Comparison of ENCODE assay signal across 21 cellular contexts in the genomic region with DNA sequence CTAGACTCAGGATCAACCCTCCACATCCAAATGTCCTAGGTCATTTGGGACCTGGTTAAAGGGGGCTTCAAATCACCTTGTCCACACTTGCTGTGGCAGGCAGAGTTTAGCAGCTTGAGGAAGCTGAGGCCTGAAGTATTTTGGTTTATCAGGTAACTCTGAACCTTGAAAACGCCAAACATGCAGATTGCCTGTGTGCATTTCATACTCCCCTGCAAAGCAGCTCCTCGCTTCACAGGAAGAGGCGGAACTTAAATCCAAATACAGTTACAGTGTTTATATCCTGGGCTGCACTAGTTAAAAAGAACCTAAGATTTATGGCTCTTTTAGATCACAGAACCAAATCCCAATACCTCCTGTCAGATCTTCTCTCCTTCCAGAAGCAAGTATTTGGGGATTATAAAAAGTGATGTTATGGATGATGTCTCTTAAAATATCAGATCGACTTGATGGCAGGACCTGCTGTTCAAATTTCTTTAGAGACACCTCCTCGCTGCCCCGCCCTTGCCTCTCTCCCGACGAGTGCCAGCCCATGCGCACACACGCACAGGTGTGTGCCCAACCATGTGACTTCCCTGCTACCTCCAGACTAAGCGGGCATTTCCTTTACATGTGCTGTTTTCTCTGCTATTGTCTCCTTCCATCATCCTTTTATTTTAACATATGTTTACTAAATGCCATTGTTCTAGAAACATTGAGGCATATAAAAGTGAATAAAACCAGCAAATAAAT.
A peak's percentile ranks its signal among the peaks of the same experiment; 100 is the strongest.
DNase-seq lines count a peak whose midpoint lies in the region; ATAC-seq, FAIRE-seq and TF ChIP-seq lines count a peak whose summit lies in the region.
"Had no signal": no experiment of that assay in that cellular context is flagged by ENCODE, and none has a peak within 500 bp of the region (broad histone marks: within the 10 kb centered on the region; RNA-seq: fewer than 3 reads in every experiment).

No MANE protein-coding gene starts in this region.

- H2AFZ ChIP-seq in keratinocyte (ENCODE audit: control insufficient read depth, low read length) (peak overlapping the region; percentile 84), neural progenitor cell (replicated peaks) (peak overlapping the region; percentile 45)

- H3K9me1 ChIP-seq in keratinocyte (ENCODE audit: control insufficient read depth, extremely low read depth, insufficient read depth, low read length) = no peaks in the 10 kb centered on the region

- H3K27ac Mint-ChIP-seq in neural progenitor cell (no peak overlapping the region), type B pancreatic cell (peak overlapping the region; percentile 16)
- H3K27ac Mint-ChIP-seq: B cell; CD4-positive, alpha-beta memory T cell; HFFc6 had no signal

- H3F3A ChIP-seq in neural progenitor cell (ENCODE audit: low read depth) = no peaks in the 10 kb centered on the region

- H3K36me3 Mint-ChIP-seq in neural progenitor cell (no peaks in the 10 kb centered on the region), type B pancreatic cell (no peaks in the 10 kb centered on the region)
- H3K36me3 Mint-ChIP-seq: CD4-positive, alpha-beta memory T cell had no signal

- ATAC-seq in GM19035 (IDR thresholded peaks at IDR 0.05; ENCODE audit: unreplicated experiment) = no peak

- H3K9ac ChIP-seq in keratinocyte (ENCODE audit: control insufficient read depth, extremely low read depth, insufficient read depth, low read length) (no peak overlapping the region), neural progenitor cell (no peak overlapping the region)

- H4K20me1 ChIP-seq in keratinocyte (ENCODE audit: control insufficient read depth, extremely low read depth, insufficient read depth, low read length) (no peaks in the 10 kb centered on the region), neural progenitor cell (ENCODE audit: low read depth) (no peaks in the 10 kb centered on the region)

- H3K9me3 Mint-ChIP-seq in neural progenitor cell = no peaks in the 10 kb centered on the region
- no peaks in the 10 kb centered on the region for H3K9me3 Mint-ChIP-seq in type B pancreatic cell
- H3K9me3 Mint-ChIP-seq: CD4-positive, alpha-beta memory T cell; HFFc6 had no signal

- H3K4me1 ChIP-seq in keratinocyte (ENCODE audit: control insufficient read depth, extremely low read depth, insufficient read depth, low read length) (peaks cover 29% of the 10 kb centered on the region), neural progenitor cell (no peaks in the 10 kb centered on the region)

- no peak for FAIRE-seq in keratinocyte (lab: Jason Lieb, UNC)
- FAIRE-seq: D721Med, H1 had no signal

- DNase-seq in RWPE1 (ENCODE audit: low spot score) (no peak), keratinocyte (ENCODE audit: low read depth, low spot score) (no peak), neural progenitor cell (ENCODE audit: low spot score) (no peak), type B pancreatic cell (ENCODE audit: extremely low spot score, unreplicated experiment) (no peak), mucosa of gallbladder (ENCODE audit: low spot score) (no peak), NCI-H1105 (lab: John Stamatoyannopoulos, UW) (no peak)
- DNase-seq: CD4-positive, alpha-beta memory T cell; DND-41; GDM1; HFFc6; Karpas-422; NCI-H1417; NCI-H1930; NCI-H2171; NCI-H446 treated with DMSO at 0.1 percent for 48 hours; NCI-H774; Right ventricle myocardium superior had no signal

- peak overlapping the region; percentile 50; the same call in 1 of the 2 replicates for H3K27ac ChIP-seq in RWPE1
- no peak overlapping the region for H3K27ac ChIP-seq in keratinocyte (ENCODE audit: control insufficient read depth, insufficient read depth, low read length)
- H3K27ac ChIP-seq in neural progenitor cell = no peak overlapping the region

- H3K27me3 Mint-ChIP-seq in neural progenitor cell (ENCODE audit: insufficient read depth, low read depth) (peaks cover 2% of the 10 kb centered on the region), type B pancreatic cell (no peaks in the 10 kb centered on the region)

- dilution Hi-C loops in keratinocyte (cut with MboI; ENCODE audit: extremely low pct_ligation_motif_present, low sequenced_read_pairs) = no loop called here

- no peak overlapping the region for H3K4me3 ChIP-seq in keratinocyte (ENCODE audit: control insufficient read depth in 2 of 3, extremely low read depth in 1 of 3, insufficient read depth in 2 of 3, low read depth in 1 of 3, low read length in 3 of 3)
- no peak overlapping the region for H3K4me3 ChIP-seq in neural progenitor cell

- no peaks in the 10 kb centered on the region for H3K36me3 ChIP-seq in keratinocyte (ENCODE audit: control insufficient read depth in 2 of 2, extremely low read depth in 1 of 2, insufficient read depth in 2 of 2, low read length in 2 of 2)
- H3K36me3 ChIP-seq in neural progenitor cell = no peaks in the 10 kb centered on the region

- H3K79me2 ChIP-seq in keratinocyte (ENCODE audit: control insufficient read depth, insufficient read depth, low read length) = no peaks in the 10 kb centered on the region
- H3K79me2 ChIP-seq in neural progenitor cell (ENCODE audit: low read depth) = no peaks in the 10 kb centered on the region

- TF ChIP-seq CTCF in RWPE1 (conservative IDR thresholded peaks at IDR 0.05; ENCODE audit: low read depth) = no peak
- no peak for TF ChIP-seq CTCF in keratinocyte (optimal IDR thresholded peaks at IDR 0.05 in 1 of 3, IDR thresholded peaks at IDR 0.05 in 1 of 3, conservative IDR thresholded peaks at IDR 0.05 in 1 of 3; ENCODE audit: extremely low read depth in 1 of 3, insufficient read depth in 2 of 3, low read length in 3 of 3)
- TF ChIP-seq CTCF in neural progenitor cell (IDR thresholded peaks at IDR 0.05) = no peak
- TF ChIP-seq CTCF in type B pancreatic cell (conservative IDR thresholded peaks at IDR 0.05) = no peak

- H3K9me3 ChIP-seq in keratinocyte (ENCODE audit: control insufficient read depth, low read depth, low read length) (no peaks in the 10 kb centered on the region), neural progenitor cell (ENCODE audit: low read depth) (no peaks in the 10 kb centered on the region)

- H3K27me3 ChIP-seq in keratinocyte (ENCODE audit: control insufficient read depth, extremely low read depth, insufficient read depth, low read length) (no peaks in the 10 kb centered on the region), neural progenitor cell (no peaks in the 10 kb centered on the region)

- H3K4me2 ChIP-seq in keratinocyte (ENCODE audit: control insufficient read depth, extremely low read depth, insufficient read depth, low read depth, low read length) (peak overlapping the region; percentile 27), neural progenitor cell (no peak overlapping the region)

- H3K4me1 Mint-ChIP-seq in neural progenitor cell (peaks cover 7% of the 10 kb centered on the region), type B pancreatic cell (ENCODE audit: unreplicated experiment) (peaks cover 13% of the 10 kb centered on the region)
- H3K4me1 Mint-ChIP-seq: B cell; CD4-positive, alpha-beta memory T cell had no signal

- POLR2A ChIA-PET in RWPE1 (lab: Yijun Ruan, JAX; ENCODE audit: low non-redundant PET) = no interaction called here

- no peak overlapping the region for H3K4me3 Mint-ChIP-seq in neural progenitor cell
- H3K4me3 Mint-ChIP-seq in type B pancreatic cell = no peak overlapping the region
- H3K4me3 Mint-ChIP-seq: B cell; CD4-positive, alpha-beta memory T cell; HFFc6 had no signal

- CTCF ChIA-PET in RWPE1 (lab: Yijun Ruan, JAX) = interaction anchor here (0.7 kb wide), 1 partner anchor 249 kb away, joined by 3 read pairs; no protein-coding TSS in a partner anchor
